In the genomic region with DNA sequence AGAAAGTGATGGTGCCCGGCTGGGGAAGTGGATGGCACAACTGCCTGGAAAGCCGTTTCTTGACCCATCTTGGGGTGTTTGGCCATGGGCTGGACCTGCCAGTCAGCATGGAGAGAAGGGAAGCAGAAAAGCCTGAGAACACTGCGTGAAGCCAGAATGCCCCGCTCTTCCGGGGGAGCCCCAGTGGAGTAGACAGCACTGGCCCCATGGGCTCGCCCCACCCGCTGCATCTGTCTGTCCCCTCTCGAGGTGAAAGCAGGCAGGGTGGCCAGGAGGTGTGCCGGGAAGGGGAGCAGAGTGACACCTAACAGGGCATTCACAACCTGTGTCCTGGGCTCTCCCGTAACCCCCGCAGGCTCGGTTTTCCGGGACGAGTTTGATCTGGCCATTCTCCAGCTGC, we compare ENCODE assay signal across 32 cellular contexts.
"Had no signal": no experiment of that assay in that cellular context is flagged by ENCODE, and none has a peak within 500 bp of the region (broad histone marks: within the 10 kb centered on the region; RNA-seq: fewer than 3 reads in every experiment).

No MANE protein-coding gene starts in this region.

- DNase-seq: Karpas-422, Kasumi-1, MG63, MM.1S, MV-4-11, NCI-H1048, NCI-H1092, NCI-H1092 treated with DMSO at 0.1 percent for 48 hours, NCI-H1105, NCI-H1105 treated with DMSO at 0.1 percent for 48 hours, NCI-H1417 treated with DMSO at 0.1 percent for 48 hours, NCI-H1436, NCI-H1436 treated with DMSO at 0.1 percent for 48 hours, NCI-H146, NCI-H1694, NCI-H1694 treated with DMSO at 0.1 percent for 48 hours, NCI-H187, NCI-H187 treated with DMSO at 0.1 percent for 48 hours, NCI-H1930, NCI-H2029, NCI-H2029 treated with DMSO at 0.1 percent for 48 hours, NCI-H2081, NCI-H2081 treated with DMSO at 0.1 percent for 48 hours, NCI-H2107, NCI-H2171, NCI-H2171 treated with DMSO at 0.1 percent for 48 hours, NCI-H2227 treated with DMSO at 0.1 percent for 48 hours, NCI-H226, NCI-H345, NCI-H446, NCI-H446 treated with DMSO at 0.1 percent for 48 hours, NCI-H510A had no signal
